In the genomic region with DNA sequence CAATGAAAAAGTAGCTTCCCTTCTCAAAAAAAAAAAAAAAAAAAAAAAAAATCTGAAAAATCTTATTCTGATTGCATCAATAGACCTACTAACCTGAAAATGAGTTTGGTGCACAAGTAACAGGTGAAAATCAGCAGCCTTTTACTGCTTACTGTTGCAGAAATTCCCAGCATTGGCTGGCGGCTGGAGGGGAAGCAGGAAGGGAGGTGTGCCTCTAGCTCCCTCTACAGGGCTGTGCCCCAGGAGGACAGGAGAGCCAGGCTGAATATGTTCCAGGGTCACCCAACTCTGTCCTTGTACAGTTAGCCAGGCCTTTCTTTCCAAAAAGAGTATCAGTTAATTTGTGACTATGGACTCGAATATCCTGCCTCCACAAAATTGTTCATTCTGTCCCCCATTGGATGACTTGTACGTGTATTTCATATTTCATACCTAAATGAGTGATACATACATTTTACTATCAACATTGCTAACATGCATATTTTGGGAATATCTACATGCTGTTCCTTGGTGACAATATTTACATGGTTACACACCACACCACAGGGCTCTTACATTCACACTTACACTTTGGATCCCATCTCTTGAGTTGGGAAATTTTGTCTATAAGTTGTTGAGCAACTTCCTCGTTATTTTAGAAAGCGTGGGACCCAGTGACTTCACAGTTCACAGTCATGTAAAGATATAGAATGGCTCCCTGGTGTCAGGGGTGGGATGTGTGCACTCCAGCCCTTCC, we compare ENCODE assay signal across 8 cellular contexts.
DNase-seq lines count a peak whose midpoint lies in the region; ATAC-seq and TF ChIP-seq lines count a peak whose summit lies in the region.

No MANE protein-coding gene starts in this region.

- CTCF ChIA-PET in Panc1 (lab: Charles Lee): interaction anchor here (0.6 kb wide), 2 partner anchors 100 to 151 kb away, joined by 4 to 6 read pairs; no protein-coding TSS in a partner anchor
- CTCF ChIA-PET in activated naive CD4-positive, alpha-beta T cell treated with anti-CD3 and anti-CD28 coated beads for 36 hours (lab: Charles Lee): interaction anchor here (0.6 to 3.2 kb wide), 16 partner anchors 13 to 135 kb away, joined by 3 to 33 read pairs (median 4); partner anchors contain the start of gene SAMD4A

- in situ Hi-C loops in Panc1 (cut with HindIII; ENCODE audit: low pct_unique_long_range_greater_than_20kb, low sequenced_read_pairs): no loop called here

- POLR2A ChIA-PET in Panc1 (lab: Charles Lee): interaction anchor here (0.6 to 0.7 kb wide), 2 partner anchors 52 to 81 kb away, joined by 8 to 13 read pairs; no protein-coding TSS in a partner anchor

- no peaks in the 10 kb centered on the region for H3K9me3 Mint-ChIP-seq in activated naive CD4-positive, alpha-beta T cell treated with anti-CD3 and anti-CD28 coated beads for 36 hours

- no peaks in the 10 kb centered on the region for H3K4me1 ChIP-seq in Panc1 (ENCODE audit: control insufficient read depth, insufficient read depth, low read length)
- peaks cover 8 to 13% of the 10 kb centered on the region in 2 donors for H3K4me1 ChIP-seq in aorta (ENCODE audit: control insufficient read depth in 1 of 2, insufficient read depth in 2 of 2, low read length in 2 of 2)

- no peaks in the 10 kb centered on the region for H3K36me3 Mint-ChIP-seq in activated naive CD4-positive, alpha-beta T cell treated with anti-CD3 and anti-CD28 coated beads for 36 hours (ENCODE audit: low read depth)

- 32 to 41% methylated on average over 5 of the region's 5 CpGs for WGBS in aorta, 2 donors

- peak; percentile 87 for TF ChIP-seq CTCF in Panc1 (IDR thresholded peaks at IDR 0.05)

- H3K27me3 ChIP-seq in Panc1 (ENCODE audit: control insufficient read depth, insufficient read depth, low read length): no peaks in the 10 kb centered on the region
- H3K27me3 ChIP-seq in aorta (ENCODE audit: control insufficient read depth in 1 of 2, insufficient read depth in 2 of 2, low read length in 1 of 2): no peaks in the 10 kb centered on the region

- ATAC-seq in HG03521 (IDR thresholded peaks at IDR 0.05; ENCODE audit: unreplicated experiment): peak; percentile 41
- ATAC-seq in Panc1: peak; percentile 93
- peak; percentile 84 for ATAC-seq in Right ventricle myocardium superior (ENCODE audit: poor library complexity)
- peak; percentile 78 for ATAC-seq in aorta (ENCODE audit: low FRiP score)
- no peak for ATAC-seq in HG03097 (IDR thresholded peaks at IDR 0.05; ENCODE audit: low FRiP score, unreplicated experiment)

- no peak overlapping the region for H3K27ac Mint-ChIP-seq in activated naive CD4-positive, alpha-beta T cell treated with anti-CD3 and anti-CD28 coated beads for 36 hours

- peaks cover 15% of the 10 kb centered on the region for H3K4me1 Mint-ChIP-seq in activated naive CD4-positive, alpha-beta T cell treated with anti-CD3 and anti-CD28 coated beads for 36 hours (ENCODE audit: low read depth)

- H3K36me3 ChIP-seq in Panc1 (ENCODE audit: control insufficient read depth, insufficient read depth, low read length): no peaks in the 10 kb centered on the region
- no peaks in the 10 kb centered on the region for H3K36me3 ChIP-seq in aorta (ENCODE audit: control insufficient read depth in 1 of 2, insufficient read depth in 2 of 2, low read length in 1 of 2)

- DNase-seq in Daoy (ENCODE audit: low read depth) (peak; percentile 84), Panc1 (ENCODE audit: low read depth, low spot score) (peak; percentile 59), Right ventricle myocardium superior (peak; percentile 83), pons (ENCODE audit: low spot score) (peak; percentile 84), aorta (peak; percentile 84 to 86)
- peak; percentile 80 for DNase-seq in activated naive CD4-positive, alpha-beta T cell treated with anti-CD3 and anti-CD28 coated beads for 36 hours

- intact Hi-C loops in Panc1 (cut with micrococcal nuclease; ENCODE audit: unreplicated experiment): loop anchor here (2.0 kb wide), 1 partner anchor 123 kb away; no protein-coding TSS in a partner anchor
- intact Hi-C loops in activated naive CD4-positive, alpha-beta T cell treated with anti-CD3 and anti-CD28 coated beads for 36 hours (cut with micrococcal nuclease): loop anchor here (1.0 to 2.0 kb wide), 5 partner anchors 21 to 127 kb away; no protein-coding TSS in a partner anchor
- intact Hi-C loops in Right ventricle myocardium superior (cut with DNase I): loop anchor here (5.0 kb wide), 1 partner anchor 124 kb away; the partner anchor contains the start of gene SAMD4A
- intact Hi-C loops in aorta (cut with DNase I): no loop called here

- no TSS peak for BruUV-seq in Panc1 (replicated peaks; lab: Mats Ljungman, UMichigan)

- no peak overlapping the region for H3K4me3 Mint-ChIP-seq in activated naive CD4-positive, alpha-beta T cell treated with anti-CD3 and anti-CD28 coated beads for 36 hours

- no peak overlapping the region for H3K4me3 ChIP-seq in Panc1 (ENCODE audit: low read depth in 2 of 2, low read length in 2 of 2)
- no peak overlapping the region for H3K4me3 ChIP-seq in aorta (ENCODE audit: low read length in 2 of 2)

- no peaks in the 10 kb centered on the region for H3K27me3 Mint-ChIP-seq in activated naive CD4-positive, alpha-beta T cell treated with anti-CD3 and anti-CD28 coated beads for 36 hours (ENCODE audit: low read depth)

- H3K9me3 ChIP-seq in Panc1 (ENCODE audit: control insufficient read depth, insufficient read depth, low read depth, low read length) (no peaks in the 10 kb centered on the region), aorta (ENCODE audit: control insufficient read depth, low read length) (no peaks in the 10 kb centered on the region)

- H3K27ac ChIP-seq in Panc1 (ENCODE audit: low read length) (no peak overlapping the region), aorta (ENCODE audit: low read depth in 1 of 2, low read length in 2 of 2) (no peak overlapping the region)

Comparison
In these comparisons a context has a peak if more than half of its experiments do, and no peak if none do; other contexts are left out.
1. intact Hi-C loops: an anchor here in Panc1 (2.0 kb wide), activated naive CD4-positive, alpha-beta T cell treated with anti-CD3 and anti-CD28 coated beads for 36 hours (1.0 to 2.0 kb wide) and Right ventricle myocardium superior (5.0 kb wide); none called in aorta.